In the genomic region with DNA sequence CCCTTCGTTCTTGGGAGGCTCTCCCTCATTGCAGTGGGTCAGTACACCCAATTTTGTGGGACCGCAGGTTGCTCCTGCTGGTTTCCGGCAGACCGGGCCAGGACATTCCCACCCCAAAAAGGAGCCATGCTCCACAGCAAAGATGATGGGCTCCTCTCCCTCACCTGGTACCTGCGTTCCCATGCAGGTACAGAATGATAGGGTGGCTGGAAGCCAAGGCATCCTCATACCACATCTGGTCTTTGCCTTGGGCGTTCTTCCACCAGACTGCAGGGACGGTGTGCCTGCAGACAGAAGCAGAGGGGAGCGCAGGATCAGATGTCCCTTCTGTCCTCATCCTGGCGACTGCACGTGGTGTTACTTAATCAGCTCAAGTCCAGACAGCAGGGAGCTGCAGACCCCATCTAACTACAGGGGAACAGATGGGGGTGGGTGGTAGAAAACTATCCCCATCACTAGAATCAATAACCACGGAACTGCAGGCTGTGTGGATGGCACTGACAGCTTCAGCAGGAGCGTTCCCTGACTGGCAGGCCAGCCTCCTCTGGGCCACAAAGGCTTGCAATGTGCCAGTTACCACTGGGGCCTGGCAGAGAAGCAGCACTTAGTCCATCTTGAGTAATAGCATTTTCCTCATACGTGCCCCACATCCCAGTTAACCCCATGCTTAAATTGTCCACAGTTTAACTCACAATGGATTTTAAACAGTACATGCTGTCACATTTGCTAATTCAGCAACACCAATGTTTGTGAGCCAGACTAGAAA, we compare ENCODE assay signal across 1 cellular context.
TF ChIP-seq lines count a peak whose summit lies in the region.

No MANE protein-coding gene starts in this region.

TF ChIP-seq in WTC11, 78 proteins besides CTCF, POLR2A, EP300 and RAD21 (continued from another document):
- TF ChIP-seq, protein P1, sequence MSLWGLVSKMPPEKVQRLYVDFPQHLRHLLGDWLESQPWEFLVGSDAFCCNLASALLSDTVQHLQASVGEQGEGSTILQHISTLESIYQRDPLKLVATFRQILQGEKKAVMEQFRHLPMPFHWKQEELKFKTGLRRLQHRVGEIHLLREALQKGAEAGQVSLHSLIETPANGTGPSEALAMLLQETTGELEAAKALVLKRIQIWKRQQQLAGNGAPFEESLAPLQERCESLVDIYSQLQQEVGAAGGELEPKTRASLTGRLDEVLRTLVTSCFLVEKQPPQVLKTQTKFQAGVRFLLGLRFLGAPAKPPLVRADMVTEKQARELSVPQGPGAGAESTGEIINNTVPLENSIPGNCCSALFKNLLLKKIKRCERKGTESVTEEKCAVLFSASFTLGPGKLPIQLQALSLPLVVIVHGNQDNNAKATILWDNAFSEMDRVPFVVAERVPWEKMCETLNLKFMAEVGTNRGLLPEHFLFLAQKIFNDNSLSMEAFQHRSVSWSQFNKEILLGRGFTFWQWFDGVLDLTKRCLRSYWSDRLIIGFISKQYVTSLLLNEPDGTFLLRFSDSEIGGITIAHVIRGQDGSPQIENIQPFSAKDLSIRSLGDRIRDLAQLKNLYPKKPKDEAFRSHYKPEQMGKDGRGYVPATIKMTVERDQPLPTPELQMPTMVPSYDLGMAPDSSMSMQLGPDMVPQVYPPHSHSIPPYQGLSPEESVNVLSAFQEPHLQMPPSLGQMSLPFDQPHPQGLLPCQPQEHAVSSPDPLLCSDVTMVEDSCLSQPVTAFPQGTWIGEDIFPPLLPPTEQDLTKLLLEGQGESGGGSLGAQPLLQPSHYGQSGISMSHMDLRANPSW (CRISPR knock-in tag; conservative IDR thresholded peaks at IDR 0.05; ENCODE audit: low read depth), result no peak
- TF ChIP-seq NFYB (CRISPR knock-in tag; conservative IDR thresholded peaks at IDR 0.05; ENCODE audit: low read depth) (no peak), EMX1 (CRISPR knock-in tag; IDR thresholded peaks at IDR 0.05) (no peak), ZNF219 (CRISPR knock-in tag; IDR thresholded peaks at IDR 0.05; ENCODE audit: borderline replicate concordance) (no peak), MXD4 (CRISPR knock-in tag; IDR thresholded peaks at IDR 0.05; ENCODE audit: borderline replicate concordance) (no peak), OVOL2 (CRISPR knock-in tag; IDR thresholded peaks at IDR 0.05; ENCODE audit: borderline replicate concordance) (no peak)
- TF ChIP-seq, protein P2, sequence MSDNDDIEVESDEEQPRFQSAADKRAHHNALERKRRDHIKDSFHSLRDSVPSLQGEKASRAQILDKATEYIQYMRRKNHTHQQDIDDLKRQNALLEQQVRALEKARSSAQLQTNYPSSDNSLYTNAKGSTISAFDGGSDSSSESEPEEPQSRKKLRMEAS (CRISPR knock-in tag; IDR thresholded peaks at IDR 0.05), result no peak
- TF ChIP-seq, protein P3, sequence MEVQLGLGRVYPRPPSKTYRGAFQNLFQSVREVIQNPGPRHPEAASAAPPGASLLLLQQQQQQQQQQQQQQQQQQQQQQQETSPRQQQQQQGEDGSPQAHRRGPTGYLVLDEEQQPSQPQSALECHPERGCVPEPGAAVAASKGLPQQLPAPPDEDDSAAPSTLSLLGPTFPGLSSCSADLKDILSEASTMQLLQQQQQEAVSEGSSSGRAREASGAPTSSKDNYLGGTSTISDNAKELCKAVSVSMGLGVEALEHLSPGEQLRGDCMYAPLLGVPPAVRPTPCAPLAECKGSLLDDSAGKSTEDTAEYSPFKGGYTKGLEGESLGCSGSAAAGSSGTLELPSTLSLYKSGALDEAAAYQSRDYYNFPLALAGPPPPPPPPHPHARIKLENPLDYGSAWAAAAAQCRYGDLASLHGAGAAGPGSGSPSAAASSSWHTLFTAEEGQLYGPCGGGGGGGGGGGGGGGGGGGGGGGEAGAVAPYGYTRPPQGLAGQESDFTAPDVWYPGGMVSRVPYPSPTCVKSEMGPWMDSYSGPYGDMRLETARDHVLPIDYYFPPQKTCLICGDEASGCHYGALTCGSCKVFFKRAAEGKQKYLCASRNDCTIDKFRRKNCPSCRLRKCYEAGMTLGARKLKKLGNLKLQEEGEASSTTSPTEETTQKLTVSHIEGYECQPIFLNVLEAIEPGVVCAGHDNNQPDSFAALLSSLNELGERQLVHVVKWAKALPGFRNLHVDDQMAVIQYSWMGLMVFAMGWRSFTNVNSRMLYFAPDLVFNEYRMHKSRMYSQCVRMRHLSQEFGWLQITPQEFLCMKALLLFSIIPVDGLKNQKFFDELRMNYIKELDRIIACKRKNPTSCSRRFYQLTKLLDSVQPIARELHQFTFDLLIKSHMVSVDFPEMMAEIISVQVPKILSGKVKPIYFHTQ (CRISPR knock-in tag; IDR thresholded peaks at IDR 0.05), result no peak
- TF ChIP-seq, protein P4, sequence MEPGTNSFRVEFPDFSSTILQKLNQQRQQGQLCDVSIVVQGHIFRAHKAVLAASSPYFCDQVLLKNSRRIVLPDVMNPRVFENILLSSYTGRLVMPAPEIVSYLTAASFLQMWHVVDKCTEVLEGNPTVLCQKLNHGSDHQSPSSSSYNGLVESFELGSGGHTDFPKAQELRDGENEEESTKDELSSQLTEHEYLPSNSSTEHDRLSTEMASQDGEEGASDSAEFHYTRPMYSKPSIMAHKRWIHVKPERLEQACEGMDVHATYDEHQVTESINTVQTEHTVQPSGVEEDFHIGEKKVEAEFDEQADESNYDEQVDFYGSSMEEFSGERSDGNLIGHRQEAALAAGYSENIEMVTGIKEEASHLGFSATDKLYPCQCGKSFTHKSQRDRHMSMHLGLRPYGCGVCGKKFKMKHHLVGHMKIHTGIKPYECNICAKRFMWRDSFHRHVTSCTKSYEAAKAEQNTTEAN (CRISPR knock-in tag; IDR thresholded peaks at IDR 0.05), result no peak
- TF ChIP-seq, protein P5, sequence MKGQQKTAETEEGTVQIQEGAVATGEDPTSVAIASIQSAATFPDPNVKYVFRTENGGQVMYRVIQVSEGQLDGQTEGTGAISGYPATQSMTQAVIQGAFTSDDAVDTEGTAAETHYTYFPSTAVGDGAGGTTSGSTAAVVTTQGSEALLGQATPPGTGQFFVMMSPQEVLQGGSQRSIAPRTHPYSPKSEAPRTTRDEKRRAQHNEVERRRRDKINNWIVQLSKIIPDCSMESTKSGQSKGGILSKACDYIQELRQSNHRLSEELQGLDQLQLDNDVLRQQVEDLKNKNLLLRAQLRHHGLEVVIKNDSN (CRISPR knock-in tag; IDR thresholded peaks at IDR 0.05), result no peak
